Comparison of ENCODE assay signal across 8 cellular contexts in genomic region chr7:131109757-131110293, GRCh38.
DNase-seq lines count a peak whose midpoint lies in the region; ATAC-seq lines count a peak whose summit lies in the region.

No MANE protein-coding gene starts in this region.

- peaks cover 1% of the 10 kb centered on the region for H3K27me3 Mint-ChIP-seq in activated CD4-positive, alpha-beta T cell treated with anti-CD3 and anti-CD28 coated beads for 36 hours

- peaks cover 44% of the 10 kb centered on the region for H3K4me1 Mint-ChIP-seq in activated CD4-positive, alpha-beta T cell treated with anti-CD3 and anti-CD28 coated beads for 36 hours

- no peaks in the 10 kb centered on the region for H3K9me3 Mint-ChIP-seq in activated CD4-positive, alpha-beta T cell treated with anti-CD3 and anti-CD28 coated beads for 36 hours (ENCODE audit: low read depth)

- peak; percentile 13 for ATAC-seq in activated CD4-positive, alpha-beta T cell treated with anti-CD3 and anti-CD28 coated beads for 36 hours
- ATAC-seq in left colon (peak; percentile 48), GM18517 (IDR thresholded peaks at IDR 0.05; ENCODE audit: unreplicated experiment) (no peak)

- peak overlapping the region; percentile 99 for H3K27ac ChIP-seq in cingulate gyrus (ENCODE audit: low read depth, low read length)

- H3K36me3 Mint-ChIP-seq in activated CD4-positive, alpha-beta T cell treated with anti-CD3 and anti-CD28 coated beads for 36 hours (ENCODE audit: low read depth): peaks cover 9% of the 10 kb centered on the region

- POLR2A ChIA-PET in activated CD4-positive, alpha-beta T cell treated with anti-CD3 and anti-CD28 coated beads for 36 hours (lab: Charles Lee): interaction anchor here (0.6 to 2.6 kb wide), 13 partner anchors 11 to 1159 kb away, joined by 3 to 10 read pairs (median 3); partner anchors contain the start of gene MKLN1

- DNase-seq in DMS53 treated with DMSO at 0.1 percent for 48 hours (lab: John Stamatoyannopoulos, UW; ENCODE audit: unreplicated experiment): peak; percentile 72
- peak; percentile 76 for DNase-seq in HCEC 1CT
- DNase-seq in NCI-H2196 (lab: John Stamatoyannopoulos, UW; ENCODE audit: unreplicated experiment): peak; percentile 61
- peak; percentile 87 for DNase-seq in activated CD4-positive, alpha-beta T cell treated with anti-CD3 and anti-CD28 coated beads for 36 hours
- peak; percentile 81 to 82 for DNase-seq in left colon
- peak; percentile 53 to 63 for DNase-seq in stimulated activated CD4-positive, alpha-beta T cell treated with anti-CD3 and anti-CD28 coated beads, Interleukin-1b, Interleukin-23, amount 100 ng/mL, for 4 hours (ENCODE audit: low read depth in 2 of 2)

- intact Hi-C loops in activated CD4-positive, alpha-beta T cell treated with anti-CD3 and anti-CD28 coated beads for 36 hours (cut with DNase I, micrococcal nuclease): loop anchor here (2.0 to 10.0 kb wide), 14 partner anchors 41 to 1885 kb away; partner anchors contain the start of genes AHCYL2 (in 1 of the 2), MKLN1 (in 1 of the 2), NRF1 (in 1 of the 2) and UBE2H (in 1 of the 2)
- intact Hi-C loops in left colon (cut with DNase I, micrococcal nuclease): loop anchor here in 1 of 2 donors (10.0 kb wide), 2 partner anchors 215 to 315 kb away; partner anchors contain the start of gene MKLN1

- H3K27ac Mint-ChIP-seq in activated CD4-positive, alpha-beta T cell treated with anti-CD3 and anti-CD28 coated beads for 36 hours: peak overlapping the region; percentile 97

- CTCF ChIA-PET in activated CD4-positive, alpha-beta T cell treated with anti-CD3 and anti-CD28 coated beads for 36 hours (lab: Charles Lee): interaction anchor here (1.0 to 2.1 kb wide), 4 partner anchors 40 to 192 kb away, joined by 3 to 12 read pairs (median 4); no protein-coding TSS in a partner anchor

- H3K4me3 Mint-ChIP-seq in activated CD4-positive, alpha-beta T cell treated with anti-CD3 and anti-CD28 coated beads for 36 hours: peak overlapping the region; percentile 95
